ENCODE assay signal across 1 cellular context in the genomic region with DNA sequence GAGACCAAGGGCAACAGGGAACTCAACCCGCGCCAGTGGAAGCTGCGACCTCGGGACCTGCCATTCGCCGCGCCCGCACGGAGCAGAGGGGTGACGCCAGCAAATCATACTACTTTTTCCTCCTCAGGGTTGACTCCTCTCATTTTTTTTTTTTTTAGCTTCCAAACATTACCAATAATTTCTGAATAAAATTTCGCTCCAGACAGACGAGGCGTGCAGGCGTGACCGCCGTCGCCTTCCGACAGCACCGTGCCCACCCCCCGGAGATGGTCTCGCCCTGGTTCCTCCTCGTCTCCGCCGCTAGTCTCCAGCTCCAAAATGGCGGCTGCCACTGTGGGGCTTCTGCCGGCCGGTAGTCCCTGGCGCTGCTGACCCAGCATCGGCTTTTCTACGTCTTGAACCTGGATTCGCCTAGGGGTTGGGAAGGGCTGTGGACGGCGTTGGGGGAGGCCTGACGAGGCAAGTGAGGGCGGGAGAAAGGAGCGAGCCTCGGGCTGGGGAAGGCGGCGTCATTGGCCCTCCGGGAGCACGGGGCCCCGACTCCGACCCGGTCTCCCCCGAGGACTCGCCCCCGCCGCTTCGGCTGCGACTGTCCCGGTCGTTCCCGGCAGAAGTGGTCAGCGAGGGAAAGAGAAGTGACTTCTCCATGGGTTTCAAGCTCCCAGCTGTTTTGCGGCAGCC.
TF ChIP-seq lines count a peak whose summit lies in the region.

A gene (plus strand): TSS at position 300 of the 681 bp plus-strand sequence. CDS start 9,016 bp downstream, outside the sequence.
A gene (minus strand): TSS at position 37 of the 681 bp plus-strand sequence. CDS start 4,069 bp downstream, outside the sequence.

TF ChIP-seq in IMR-90, 13 proteins besides CTCF, POLR2A, EP300 and RAD21:
- TF ChIP-seq, protein P1, sequence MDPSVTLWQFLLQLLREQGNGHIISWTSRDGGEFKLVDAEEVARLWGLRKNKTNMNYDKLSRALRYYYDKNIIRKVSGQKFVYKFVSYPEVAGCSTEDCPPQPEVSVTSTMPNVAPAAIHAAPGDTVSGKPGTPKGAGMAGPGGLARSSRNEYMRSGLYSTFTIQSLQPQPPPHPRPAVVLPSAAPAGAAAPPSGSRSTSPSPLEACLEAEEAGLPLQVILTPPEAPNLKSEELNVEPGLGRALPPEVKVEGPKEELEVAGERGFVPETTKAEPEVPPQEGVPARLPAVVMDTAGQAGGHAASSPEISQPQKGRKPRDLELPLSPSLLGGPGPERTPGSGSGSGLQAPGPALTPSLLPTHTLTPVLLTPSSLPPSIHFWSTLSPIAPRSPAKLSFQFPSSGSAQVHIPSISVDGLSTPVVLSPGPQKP (IDR thresholded peaks at IDR 0.05; ENCODE audit: borderline replicate concordance, low read depth, low read length): no peak
- TF ChIP-seq RCOR1 (IDR thresholded peaks at IDR 0.05; ENCODE audit: insufficient replicate concordance, low read length): no peak
- TF ChIP-seq BHLHE40 (IDR thresholded peaks at IDR 0.05; ENCODE audit: low read depth, low read length): peak; percentile 98
- TF ChIP-seq FOS (IDR thresholded peaks at IDR 0.05; ENCODE audit: low read depth, low read length): no peak
- TF ChIP-seq, protein P2, sequence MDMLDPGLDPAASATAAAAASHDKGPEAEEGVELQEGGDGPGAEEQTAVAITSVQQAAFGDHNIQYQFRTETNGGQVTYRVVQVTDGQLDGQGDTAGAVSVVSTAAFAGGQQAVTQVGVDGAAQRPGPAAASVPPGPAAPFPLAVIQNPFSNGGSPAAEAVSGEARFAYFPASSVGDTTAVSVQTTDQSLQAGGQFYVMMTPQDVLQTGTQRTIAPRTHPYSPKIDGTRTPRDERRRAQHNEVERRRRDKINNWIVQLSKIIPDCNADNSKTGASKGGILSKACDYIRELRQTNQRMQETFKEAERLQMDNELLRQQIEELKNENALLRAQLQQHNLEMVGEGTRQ (IDR thresholded peaks at IDR 0.05; ENCODE audit: low read depth, low read length): peak; percentile 79
- TF ChIP-seq CEBPB (IDR thresholded peaks at IDR 0.05; ENCODE audit: low read depth, low read length): no peak
- 0 out of 2 replicates have a peak, but pooled peaks have one; percentile 12 for TF ChIP-seq MXI1 (IDR thresholded peaks at IDR 0.05; ENCODE audit: borderline replicate concordance, low read depth, low read length)
- no peak for TF ChIP-seq RFX5 (IDR thresholded peaks at IDR 0.05; ENCODE audit: low read depth, low read length)
- TF ChIP-seq CHD1 (IDR thresholded peaks at IDR 0.05; ENCODE audit: low read depth, low read length): no peak; the same call in none of the 2 replicates
- TF ChIP-seq MAFK (IDR thresholded peaks at IDR 0.05; ENCODE audit: low read depth, low read length): no peak; the same call in 1 of the 2 replicates
- no peak for TF ChIP-seq SMC3 (IDR thresholded peaks at IDR 0.05; ENCODE audit: low read depth, low read length)
- peak; percentile 58; the same call in 1 of the 2 replicates for TF ChIP-seq MAZ (IDR thresholded peaks at IDR 0.05; ENCODE audit: borderline replicate concordance, low read depth, low read length)
- TF ChIP-seq NFE2L2 (IDR thresholded peaks at IDR 0.05; ENCODE audit: low read depth, low read length): no peak
